25 cellular contexts compared by ENCODE assay signal in genomic region chr7:131931368-131931767, GRCh38.
DNase-seq lines count a peak whose midpoint lies in the region; ATAC-seq, FAIRE-seq and TF ChIP-seq lines count a peak whose summit lies in the region.
"Had no signal": no experiment of that assay in that cellular context is flagged by ENCODE, and none has a peak within 500 bp of the region (broad histone marks: within the 10 kb centered on the region; RNA-seq: fewer than 3 reads in every experiment).

No MANE protein-coding gene starts in this region.

- no peaks in the 10 kb centered on the region for H3K79me2 ChIP-seq in mesendoderm (ENCODE audit: control insufficient read depth, insufficient read depth, low read length)

- H3K4me2 ChIP-seq in mesendoderm (ENCODE audit: low read length), result no peak overlapping the region
- H3K4me2 ChIP-seq: BLaER1 treated with 17β-estradiol and CSF1 and Interleukin-3, amounts not matched to agents 10 nM and 100 nM had no signal

- no peak overlapping the region for H2BK5ac ChIP-seq in mesendoderm (ENCODE audit: low read length)

- DNase-seq in EH (ENCODE audit: low read depth) (peak; percentile 18), MG63 (peak; percentile 7), bronchial epithelial cell (ENCODE audit: low read depth) (peak; percentile 26), mesendoderm (peak; percentile 49), foreskin melanocyte (no peak), aorta (no peak), NCI-H774 (lab: John Stamatoyannopoulos, UW) (no peak)
- DNase-seq: activated CD4-positive, alpha-beta memory T cell treated with anti-CD3 and anti-CD28 coated beads, Interleukin-2, amount 10 ng/mL, durations not matched to agents 7 days and 5 days; activated CD4-positive, alpha-beta T cell treated with anti-CD3 and anti-CD28 coated beads for 1 hour; activated CD8-positive, alpha-beta memory T cell treated with anti-CD3 and anti-CD28 coated beads, Interleukin-2, amount 50 U/mL, for 4 hours; activated naive CD4-positive, alpha-beta T cell treated with Interleukin-2 at 50 U/mL for 16 hours; cerebellar nuclear complex; DMS79 treated with DMSO at 0.1 percent for 48 hours; HCEC 1CT; hippocampal formation; NCI-H1092; NCI-H187; NCI-H2171 treated with DMSO at 0.1 percent for 48 hours; NCI-H510A treated with DMSO at 0.1 percent for 48 hours; PC-3; Right ventricle myocardium superior; transverse colon had no signal

- H3K79me1 ChIP-seq in mesendoderm (ENCODE audit: low read length), result no peaks in the 10 kb centered on the region

- H3K9ac ChIP-seq in mesendoderm (ENCODE audit: low read length), result no peak overlapping the region
- H3K9ac ChIP-seq: BLaER1 treated with 17β-estradiol and CSF1 and Interleukin-3, amounts not matched to agents 10 nM and 100 nM had no signal

- no peaks in the 10 kb centered on the region for H3K9me3 ChIP-seq in MG63
- H3K9me3 ChIP-seq in aorta (ENCODE audit: control insufficient read depth, low read length), result peaks cover 1% of the 10 kb centered on the region
- H3K9me3 ChIP-seq: transverse colon had no signal

- no peak overlapping the region for H2AK5ac ChIP-seq in mesendoderm (ENCODE audit: low read length)

- no peak for FAIRE-seq in bronchial epithelial cell (lab: Jason Lieb, UNC)

- no peak overlapping the region for H4K8ac ChIP-seq in mesendoderm (ENCODE audit: low read depth, low read length)

- H3K4me3 ChIP-seq in MG63 (no peak overlapping the region), bronchial epithelial cell (ENCODE audit: low read depth, low read length) (no peak overlapping the region), mesendoderm (ENCODE audit: low read length) (no peak overlapping the region), aorta (ENCODE audit: low read length in 2 of 2) (no peak overlapping the region)
- H3K4me3 ChIP-seq: BLaER1 treated with 17β-estradiol and CSF1 and Interleukin-3, amounts not matched to agents 10 nM and 100 nM; transverse colon had no signal

- H2BK120ac ChIP-seq in mesendoderm (ENCODE audit: low read depth, low read length), result no peak overlapping the region

- no peaks in the 10 kb centered on the region for H3K36me3 ChIP-seq in MG63
- no peaks in the 10 kb centered on the region for H3K36me3 ChIP-seq in bronchial epithelial cell (ENCODE audit: control insufficient read depth, insufficient read depth, low read length)
- no peaks in the 10 kb centered on the region for H3K36me3 ChIP-seq in mesendoderm (ENCODE audit: control insufficient read depth, insufficient read depth, low read length)
- no peaks in the 10 kb centered on the region for H3K36me3 ChIP-seq in aorta (ENCODE audit: control insufficient read depth in 1 of 2, insufficient read depth in 2 of 2, low read length in 1 of 2)
- H3K36me3 ChIP-seq: BLaER1 treated with 17β-estradiol and CSF1 and Interleukin-3, amounts not matched to agents 10 nM and 100 nM; transverse colon had no signal

- ATAC-seq in aorta (ENCODE audit: low FRiP score) (no peak), HG03354 (IDR thresholded peaks at IDR 0.05; ENCODE audit: poor library complexity, severe bottlenecking, unreplicated experiment) (no peak)
- ATAC-seq: PC-3; stimulated activated effector memory CD8-positive, alpha-beta T cell treated with anti-CD3 and anti-CD28 coated beads, Interleukin-12 subunit alpha, Interleukin-12 subunit beta, amount 100 ng/mL, for 72 hours had no signal

- no peak overlapping the region for H2BK15ac ChIP-seq in mesendoderm (replicated peaks; ENCODE audit: low read depth)

- TF ChIP-seq CTCF in bronchial epithelial cell (IDR thresholded peaks at IDR 0.05; ENCODE audit: insufficient read depth, low read length, severe bottlenecking), result no peak

- no peak overlapping the region for H3K4ac ChIP-seq in mesendoderm (ENCODE audit: low read depth, low read length)

- intact Hi-C loops in aorta (cut with DNase I), result no loop called here

- H3K4me1 ChIP-seq in mesendoderm (ENCODE audit: control insufficient read depth, low read depth, low read length), result no peaks in the 10 kb centered on the region
- no peaks in the 10 kb centered on the region for H3K4me1 ChIP-seq in aorta (ENCODE audit: control insufficient read depth in 1 of 2, insufficient read depth in 2 of 2, low read length in 2 of 2)
- H3K4me1 ChIP-seq: BLaER1 treated with 17β-estradiol and CSF1 and Interleukin-3, amounts not matched to agents 10 nM and 100 nM; transverse colon had no signal

- H4K5ac ChIP-seq in mesendoderm (ENCODE audit: low read length), result no peak overlapping the region

- no peak overlapping the region for H3K27ac ChIP-seq in mesendoderm (ENCODE audit: low read depth, low read length)
- H3K27ac ChIP-seq in aorta (ENCODE audit: low read depth in 1 of 2, low read length in 2 of 2), result no peak overlapping the region
- H3K27ac ChIP-seq: BLaER1 treated with 17β-estradiol and CSF1 and Interleukin-3, amounts not matched to agents 10 nM and 100 nM; transverse colon had no signal

- no CpG with 5 or more reads among the region's 5 CpGs for WGBS in mesendoderm (ENCODE audit: extremely low coverage, insufficient coverage, low lambda C conversion rate)
- 50 to 53% methylated on average over 5 of the region's 5 CpGs for WGBS in aorta, 2 donors

- H3K18ac ChIP-seq in mesendoderm (ENCODE audit: low read length), result no peak overlapping the region

- no peaks in the 10 kb centered on the region for H3K27me3 ChIP-seq in MG63
- H3K27me3 ChIP-seq in bronchial epithelial cell (ENCODE audit: control insufficient read depth, insufficient read depth, low read length), result no peaks in the 10 kb centered on the region
- no peaks in the 10 kb centered on the region for H3K27me3 ChIP-seq in mesendoderm (ENCODE audit: insufficient read depth, low read length, poor library complexity)
- no peaks in the 10 kb centered on the region for H3K27me3 ChIP-seq in aorta (ENCODE audit: control insufficient read depth in 1 of 2, insufficient read depth in 2 of 2, low read length in 1 of 2)
- H3K27me3 ChIP-seq: BLaER1 treated with 17β-estradiol and CSF1 and Interleukin-3, amounts not matched to agents 10 nM and 100 nM; transverse colon had no signal

- H3K23ac ChIP-seq in mesendoderm (ENCODE audit: low read length), result no peak overlapping the region

- no peak overlapping the region for H3K56ac ChIP-seq in mesendoderm (ENCODE audit: low read length)

Comparison
In these comparisons a context has a peak if more than half of its experiments do, and no peak if none do; other contexts are left out.
1. DNase-seq: peak in EH (single experiment), MG63 (single experiment), bronchial epithelial cell (single experiment) and mesendoderm (single experiment); none in foreskin melanocyte (single experiment), aorta (0 of 2) and NCI-H774 (single experiment).